Comparison of ENCODE assay signal across 32 cellular contexts in genomic region chr7:70706698-70707097, GRCh38.
"Had no signal": no experiment of that assay in that cellular context is flagged by ENCODE, and none has a peak within 500 bp of the region (broad histone marks: within the 10 kb centered on the region; RNA-seq: fewer than 3 reads in every experiment).

No MANE protein-coding gene starts in this region.

- H3K27ac Mint-ChIP-seq: activated B cell treated with CpG ODN at 0.5 μM for 24 hours; activated CD8-positive, alpha-beta T cell treated with anti-CD3 and anti-CD28 coated beads for 36 hours; activated naive CD8-positive, alpha-beta T cell; T-helper 1 cell treated with Interleukin-12 subunit alpha and Interleukin-12 subunit beta and Interleukin-4 antibody, amounts not matched to agents 30 μg/mL and 1 μg/mL, for 36 hours; T-helper 2 cell treated with Interferon-gamma antibody and Interleukin-4, amounts not matched to agents 5 μg/mL and 100 μg/mL, for 36 hours had no signal

- FAIRE-seq: endometrium, endothelial cell of umbilical vein had no signal

- H3K36me3 ChIP-seq: colonic mucosa, gastroesophageal sphincter, heart right ventricle had no signal

- DNase-seq: activated B cell treated with CpG ODN at 0.5 μM for 24 hours; activated CD4-positive, alpha-beta T cell treated with anti-CD3 and anti-CD28 coated beads for 48 hours; activated CD4-positive, alpha-beta T cell treated with anti-CD3 and anti-CD28 coated beads, Interleukin-2, amount 50 U/mL, for 1 hour; activated CD4-positive, alpha-beta T cell treated with anti-CD3 and anti-CD28 coated beads, Interleukin-2, amount 50 U/mL, for 48 hours; activated CD8-positive, alpha-beta memory T cell treated with anti-CD3 and anti-CD28 coated beads for 24 hours; activated CD8-positive, alpha-beta T cell treated with anti-CD3 and anti-CD28 coated beads for 36 hours; activated effector memory CD4-positive, alpha-beta T cell treated with Interleukin-2 at 50 U/mL for 16 hours; activated gamma-delta T cell treated with Interleukin-2 at 50 U/mL for 16 hours; activated naive CD4-positive, alpha-beta T cell treated with anti-CD3 and anti-CD28 coated beads, Interleukin-2, amount 50 U/mL, for 16 hours; activated naive CD4-positive, alpha-beta T cell treated with Interleukin-2 at 50 U/mL for 16 hours; activated T-cell treated with anti-CD3 and anti-CD28 coated beads, Interleukin-2, amount 50 U/mL, for 4 hours; amniotic stem cell; anterior cingulate cortex; body of pancreas; caudate nucleus; cerebellar nuclear complex; colonic mucosa; effector CD8-positive, alpha-beta T cell; esophagus squamous epithelium; foreskin melanocyte; heart right ventricle; T1000; WERI-Rb-1 had no signal

- ATAC-seq: activated CD4-positive, CD25-positive, alpha-beta regulatory T cell treated with anti-CD3 and anti-CD28 coated beads, Interleukin-2, amount 50 U/mL, for 24 hours; activated CD8-positive, alpha-beta T cell treated with anti-CD3 and anti-CD28 coated beads for 36 hours; activated T-cell treated with anti-CD3 and anti-CD28 coated beads, Interleukin-2, amount 50 U/mL, for 4 hours; activated T-helper 17 cell treated with anti-CD3 and anti-CD28 coated beads, Interleukin-2, amount 50 U/mL, for 72 hours; body of pancreas; gastroesophageal sphincter; heart right ventricle had no signal

- H3K4me1 ChIP-seq: colonic mucosa had no signal

- H3K4me3 Mint-ChIP-seq: activated B cell treated with CpG ODN at 0.5 μM for 24 hours; activated CD8-positive, alpha-beta T cell treated with anti-CD3 and anti-CD28 coated beads for 36 hours; activated naive CD8-positive, alpha-beta T cell; activated T-cell treated with anti-CD3 and anti-CD28 coated beads, Interleukin-2, amount 50 U/mL, for 4 hours; T-helper 1 cell treated with Interleukin-12 subunit alpha and Interleukin-12 subunit beta and Interleukin-4 antibody, amounts not matched to agents 30 μg/mL and 1 μg/mL, for 36 hours; T-helper 2 cell treated with Interferon-gamma antibody and Interleukin-4, amounts not matched to agents 5 μg/mL and 100 μg/mL, for 36 hours had no signal

- H3K4me1 Mint-ChIP-seq: activated B cell treated with CpG ODN at 0.5 μM for 24 hours had no signal

- H3K27ac ChIP-seq: body of pancreas, colonic mucosa, epithelial cell of prostate, esophagus squamous epithelium, gastroesophageal sphincter, heart right ventricle, WERI-Rb-1 had no signal

- H3K36me3 Mint-ChIP-seq: activated naive CD8-positive, alpha-beta T cell had no signal

- H3K27me3 ChIP-seq: body of pancreas, colonic mucosa, esophagus squamous epithelium, gastroesophageal sphincter, heart right ventricle had no signal

- H3K27me3 Mint-ChIP-seq: activated B cell treated with CpG ODN at 0.5 μM for 24 hours; activated CD8-positive, alpha-beta T cell treated with anti-CD3 and anti-CD28 coated beads for 36 hours; activated naive CD8-positive, alpha-beta T cell; activated T-helper 17 cell treated with anti-CD3 and anti-CD28 coated beads, Interleukin-2, amount 50 U/mL, for 72 hours had no signal

- H3K4me3 ChIP-seq: body of pancreas, colonic mucosa, esophagus squamous epithelium, gastroesophageal sphincter, heart right ventricle had no signal

- H3K9me3 ChIP-seq: body of pancreas, colonic mucosa, esophagus squamous epithelium, gastroesophageal sphincter, heart right ventricle had no signal
